Comparison of ENCODE assay signal across 8 cellular contexts in the genomic region with DNA sequence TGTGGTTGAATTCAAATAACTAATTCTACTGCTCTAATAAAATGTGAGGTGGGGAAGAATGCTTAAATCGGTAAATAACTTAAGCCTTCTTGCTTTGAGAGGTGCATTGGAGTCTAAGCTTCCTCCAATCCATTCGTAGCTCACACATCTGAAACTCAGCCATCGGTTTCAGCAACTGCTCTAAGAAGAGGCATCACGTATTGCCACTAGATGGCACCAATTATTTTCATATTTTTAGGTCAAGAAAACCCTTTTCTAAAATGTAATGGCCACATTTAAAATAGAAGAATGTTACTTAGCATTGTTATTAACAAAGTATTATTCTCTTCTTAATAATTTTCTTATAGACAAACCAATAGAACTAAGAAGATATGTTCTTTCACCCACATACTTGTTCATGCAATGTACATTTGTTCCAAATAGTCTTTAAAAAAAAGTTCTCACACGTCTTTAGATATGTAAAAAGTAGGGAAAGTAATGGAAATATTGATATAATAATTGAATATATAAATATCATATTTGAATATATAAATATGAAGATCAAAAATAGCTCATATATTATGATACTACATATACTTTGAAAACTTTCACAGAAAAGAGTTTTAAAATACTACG.
DNase-seq lines count a peak whose midpoint lies in the region; ATAC-seq, FAIRE-seq and TF ChIP-seq lines count a peak whose summit lies in the region.

No MANE protein-coding gene starts in this region.

- H3K79me2 ChIP-seq in K562 (ENCODE audit: control insufficient read depth, insufficient read depth, low read length), result no peaks in the 10 kb centered on the region

- CTCF ChIA-PET in HEK293 (lab: Yijun Ruan, JAX) (interaction anchor here (0.5 to 6.8 kb wide), 24 partner anchors 9 to 1053 kb away, joined by 3 to 51 read pairs (median 4); no protein-coding TSS in a partner anchor), K562 (lab: Yijun Ruan, JAX; ENCODE audit: low intra/inter-chr PET ratio) (no interaction called here)

- no peak overlapping the region for H3K23ac ChIP-seq in mesenchymal stem cell (ENCODE audit: low read length in 2 of 2)

- H3K27ac ChIP-seq in C4-2B (no peak overlapping the region), HEK293 (ENCODE audit: extremely low read depth, low read depth, low read length) (no peak overlapping the region), K562 (ENCODE audit: extremely low read depth, low read depth, low read length) (no peak overlapping the region), mesenchymal stem cell (ENCODE audit: low read length, poor library complexity, severe bottlenecking) (no peak overlapping the region)

- no peak overlapping the region for H3K9ac ChIP-seq in K562 (ENCODE audit: insufficient read depth in 1 of 2, low read depth in 2 of 2, low read length in 2 of 2)
- no peak overlapping the region for H3K9ac ChIP-seq in mesenchymal stem cell (ENCODE audit: low read length)

- WGBS in K562 (ENCODE audit: insufficient coverage, low coverage, missing lambda C conversion rate), result 3% methylated on average over 6 of the region's 6 CpGs
- WGBS in mesenchymal stem cell, result 20% methylated on average over 2 of the region's 6 CpGs

- H3K9me3 ChIP-seq in HEK293 (ENCODE audit: control insufficient read depth, insufficient read depth, low read depth, low read length) (no peaks in the 10 kb centered on the region), K562 (replicated peaks; ENCODE audit: control insufficient read depth, insufficient read depth, low read depth, low read length) (no peaks in the 10 kb centered on the region), mesenchymal stem cell (ENCODE audit: control insufficient read depth, low read length) (no peaks in the 10 kb centered on the region)

- TF ChIP-seq POLR2A in K562 (conservative IDR thresholded peaks at IDR 0.05), result no peak

- BruUV-seq in K562 (replicated peaks; lab: Mats Ljungman, UMichigan), result no TSS peak

- DNase-seq in NCI-H2171 treated with DMSO at 0.1 percent for 48 hours (lab: John Stamatoyannopoulos, UW), result peak; percentile 78
- peak in 1 of 4 experiments; percentile 12 for DNase-seq in K562 (ENCODE audit: extremely low read depth in 1 of 4, low spot score in 3 of 4)
- DNase-seq in mesenchymal stem cell, result peak; percentile 46
- DNase-seq in OCI-M2 (lab: John Stamatoyannopoulos, UW; ENCODE audit: unreplicated experiment), result no peak

- no peak overlapping the region for H2BK15ac ChIP-seq in mesenchymal stem cell (ENCODE audit: low read depth, poor library complexity, severe bottlenecking)

- H2AFZ ChIP-seq in K562 (ENCODE audit: low read depth, low read length) (no peak overlapping the region), mesenchymal stem cell (ENCODE audit: low read depth, low read length) (no peak overlapping the region)

- H4K91ac ChIP-seq in mesenchymal stem cell (ENCODE audit: low read length), result no peak overlapping the region

- no peak overlapping the region for H3K4me2 ChIP-seq in K562 (ENCODE audit: insufficient read depth, low read length)
- H3K4me2 ChIP-seq in mesenchymal stem cell (ENCODE audit: low read length, poor library complexity, severe bottlenecking), result peak overlapping the region; percentile 43

- no peaks in the 10 kb centered on the region for H3K79me1 ChIP-seq in mesenchymal stem cell (replicated peaks; ENCODE audit: low read length, poor library complexity, severe bottlenecking)

- H2BK120ac ChIP-seq in mesenchymal stem cell (ENCODE audit: low read depth, low read length), result no peak overlapping the region

- in situ Hi-C loops in K562 (cut with MboI), result no loop called here

- no peak overlapping the region for H2BK5ac ChIP-seq in mesenchymal stem cell (ENCODE audit: low read depth, low read length, poor library complexity, severe bottlenecking)

- H3K9me1 ChIP-seq in K562 (ENCODE audit: control insufficient read depth, insufficient read depth, low read length), result no peaks in the 10 kb centered on the region

- intact Hi-C loops in K562 (cut with micrococcal nuclease), result no loop called here

- TF ChIP-seq CTCF in C4-2B (conservative IDR thresholded peaks at IDR 0.05), result peak; percentile 67
- TF ChIP-seq CTCF in HEK293 (tag by site-specific recombination; IDR thresholded peaks at IDR 0.05), result no peak
- TF ChIP-seq CTCF in K562 (IDR thresholded peaks at IDR 0.05 in 2 of 3, conservative IDR thresholded peaks at IDR 0.05 in 1 of 3; ENCODE audit: insufficient read depth in 2 of 3, low read depth in 1 of 3, low read length in 3 of 3), result peak in 2 of 3 experiments; percentile 29 to 40; a peak in 3 of 6 replicates

- H3K4me1 ChIP-seq in HEK293 (ENCODE audit: control insufficient read depth, insufficient read depth, low read length) (no peaks in the 10 kb centered on the region), K562 (replicated peaks in 1 of 2; ENCODE audit: control insufficient read depth in 2 of 2, insufficient read depth in 2 of 2, low read length in 2 of 2) (no peaks in the 10 kb centered on the region), mesenchymal stem cell (ENCODE audit: control insufficient read depth, insufficient read depth, low read depth, low read length) (no peaks in the 10 kb centered on the region)

- no peak overlapping the region for H3K4ac ChIP-seq in mesenchymal stem cell (ENCODE audit: low read depth in 1 of 2, low read length in 2 of 2)

- H3K27me3 ChIP-seq in K562 (ENCODE audit: control insufficient read depth in 2 of 2, insufficient read depth in 2 of 2, low read length in 2 of 2) (no peaks in the 10 kb centered on the region), mesenchymal stem cell (ENCODE audit: control insufficient read depth in 1 of 2, insufficient read depth in 1 of 2, low read length in 2 of 2) (peaks cover 0 to 5% of the 10 kb centered on the region in 2 experiments)

- H3K18ac ChIP-seq in mesenchymal stem cell (ENCODE audit: low read depth in 1 of 2, low read length in 2 of 2), result no peak overlapping the region

- no peak overlapping the region for H4K8ac ChIP-seq in mesenchymal stem cell (ENCODE audit: low read length)

- H3K14ac ChIP-seq in mesenchymal stem cell (ENCODE audit: low read length in 2 of 2), result no peak overlapping the region

- TF ChIP-seq EP300 in K562 (IDR thresholded peaks at IDR 0.05; ENCODE audit: low read length), result no peak

- H4K20me1 ChIP-seq in K562 (replicated peaks; ENCODE audit: control insufficient read depth, insufficient read depth, low read length), result no peaks in the 10 kb centered on the region

- POLR2A ChIA-PET in HEK293 (lab: Yijun Ruan, JAX), result no interaction called here
- POLR2A ChIA-PET in K562 (lab: Yijun Ruan, JAX), result no interaction called here

- no peak; a peak in 1 of 4 replicates for TF ChIP-seq RAD21 in K562 (CRISPR knock-in tag; conservative IDR thresholded peaks at IDR 0.05 in 1 of 2, IDR thresholded peaks at IDR 0.05 in 1 of 2)

- H2BK12ac ChIP-seq in mesenchymal stem cell (ENCODE audit: low read length in 2 of 2), result no peak overlapping the region

- H3K36me3 ChIP-seq in HEK293 (ENCODE audit: control insufficient read depth in 2 of 2, insufficient read depth in 1 of 2, low read length in 2 of 2) (no peaks in the 10 kb centered on the region), K562 (ENCODE audit: control insufficient read depth, insufficient read depth, low read length) (no peaks in the 10 kb centered on the region), mesenchymal stem cell (ENCODE audit: control insufficient read depth in 1 of 2, insufficient read depth in 2 of 2, low read depth in 1 of 2, low read length in 2 of 2) (no peaks in the 10 kb centered on the region)

- H3K4me3 ChIP-seq in HEK293 (ENCODE audit: low read depth, low read length) (no peak overlapping the region), K562 (no peak overlapping the region), mesenchymal stem cell (ENCODE audit: insufficient read depth in 1 of 2, low read depth in 1 of 2, low read length in 2 of 2) (no peak overlapping the region)

- no peak for ATAC-seq in K562
- ATAC-seq in HG03139 (IDR thresholded peaks at IDR 0.05; ENCODE audit: unreplicated experiment), result no peak
- ATAC-seq in GM21528 (IDR thresholded peaks at IDR 0.05; ENCODE audit: low FRiP score, unreplicated experiment), result no peak

- FAIRE-seq in K562 (lab: Jason Lieb, UNC), result no peak

- H2AK5ac ChIP-seq in mesenchymal stem cell (ENCODE audit: low read length, severe bottlenecking), result no peak overlapping the region

TF ChIP-seq in HEK293, 187 proteins besides CTCF, POLR2A, EP300 and RAD21:
- TF ChIP-seq ZNF140 (tag by site-specific recombination; IDR thresholded peaks at IDR 0.05), result no peak
- peak; percentile 66 for TF ChIP-seq ZNF654 (tag by site-specific recombination; IDR thresholded peaks at IDR 0.05; ENCODE audit: low read depth)
- TF ChIP-seq TRIM28 (IDR thresholded peaks at IDR 0.05; ENCODE audit: borderline replicate concordance, low read length), result peak; percentile 45; the same call in 1 of the 2 replicates

TF ChIP-seq in K562, 482 proteins besides CTCF, POLR2A, EP300 and RAD21 (continues in another document):
- TF ChIP-seq, protein P1, sequence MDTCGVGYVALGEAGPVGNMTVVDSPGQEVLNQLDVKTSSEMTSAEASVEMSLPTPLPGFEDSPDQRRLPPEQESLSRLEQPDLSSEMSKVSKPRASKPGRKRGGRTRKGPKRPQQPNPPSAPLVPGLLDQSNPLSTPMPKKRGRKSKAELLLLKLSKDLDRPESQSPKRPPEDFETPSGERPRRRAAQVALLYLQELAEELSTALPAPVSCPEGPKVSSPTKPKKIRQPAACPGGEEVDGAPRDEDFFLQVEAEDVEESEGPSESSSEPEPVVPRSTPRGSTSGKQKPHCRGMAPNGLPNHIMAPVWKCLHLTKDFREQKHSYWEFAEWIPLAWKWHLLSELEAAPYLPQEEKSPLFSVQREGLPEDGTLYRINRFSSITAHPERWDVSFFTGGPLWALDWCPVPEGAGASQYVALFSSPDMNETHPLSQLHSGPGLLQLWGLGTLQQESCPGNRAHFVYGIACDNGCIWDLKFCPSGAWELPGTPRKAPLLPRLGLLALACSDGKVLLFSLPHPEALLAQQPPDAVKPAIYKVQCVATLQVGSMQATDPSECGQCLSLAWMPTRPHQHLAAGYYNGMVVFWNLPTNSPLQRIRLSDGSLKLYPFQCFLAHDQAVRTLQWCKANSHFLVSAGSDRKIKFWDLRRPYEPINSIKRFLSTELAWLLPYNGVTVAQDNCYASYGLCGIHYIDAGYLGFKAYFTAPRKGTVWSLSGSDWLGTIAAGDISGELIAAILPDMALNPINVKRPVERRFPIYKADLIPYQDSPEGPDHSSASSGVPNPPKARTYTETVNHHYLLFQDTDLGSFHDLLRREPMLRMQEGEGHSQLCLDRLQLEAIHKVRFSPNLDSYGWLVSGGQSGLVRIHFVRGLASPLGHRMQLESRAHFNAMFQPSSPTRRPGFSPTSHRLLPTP (IDR thresholded peaks at IDR 0.05; ENCODE audit: borderline replicate concordance, extremely low read depth, insufficient read length), result no peak
- no peak for TF ChIP-seq YY1 (IDR thresholded peaks at IDR 0.05; ENCODE audit: borderline replicate concordance in 1 of 3, control insufficient read depth in 1 of 3, extremely low read depth in 1 of 3, insufficient read depth in 3 of 3, insufficient read length in 1 of 3, insufficient replicate concordance in 2 of 3, low read depth in 1 of 3, low read length in 2 of 3)
